1 cellular context compared by ENCODE assay signal in the genomic region with DNA sequence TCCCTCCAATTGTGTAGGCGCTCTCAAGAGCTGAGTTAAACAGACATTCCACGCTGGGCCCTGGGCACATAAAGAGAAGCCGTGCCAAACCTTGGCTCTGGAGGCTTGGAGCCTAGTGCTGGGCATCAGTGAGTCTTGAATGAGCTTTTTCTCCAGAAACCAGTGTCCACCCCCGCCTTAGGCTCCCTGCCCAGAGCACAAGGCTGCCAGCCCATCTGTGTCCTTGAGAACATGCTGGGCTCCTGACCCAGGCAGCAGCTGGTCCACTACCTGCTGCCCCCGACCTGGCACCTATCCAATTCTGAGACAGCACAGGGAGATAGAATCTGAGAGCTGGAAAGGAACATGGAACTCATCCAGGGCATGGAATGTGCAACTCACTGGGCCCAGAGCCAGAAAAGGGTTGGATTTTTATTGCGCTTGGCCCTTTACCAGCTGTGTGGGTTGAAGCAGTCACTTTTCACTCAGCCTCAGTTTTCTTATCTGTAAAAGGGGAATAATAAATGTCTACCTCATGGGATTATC.
TF ChIP-seq lines count a peak whose summit lies in the region.

No MANE protein-coding gene starts in this region.

TF ChIP-seq in GM23338, 12 proteins besides CTCF, POLR2A, EP300 and RAD21:
- TF ChIP-seq, protein P1, sequence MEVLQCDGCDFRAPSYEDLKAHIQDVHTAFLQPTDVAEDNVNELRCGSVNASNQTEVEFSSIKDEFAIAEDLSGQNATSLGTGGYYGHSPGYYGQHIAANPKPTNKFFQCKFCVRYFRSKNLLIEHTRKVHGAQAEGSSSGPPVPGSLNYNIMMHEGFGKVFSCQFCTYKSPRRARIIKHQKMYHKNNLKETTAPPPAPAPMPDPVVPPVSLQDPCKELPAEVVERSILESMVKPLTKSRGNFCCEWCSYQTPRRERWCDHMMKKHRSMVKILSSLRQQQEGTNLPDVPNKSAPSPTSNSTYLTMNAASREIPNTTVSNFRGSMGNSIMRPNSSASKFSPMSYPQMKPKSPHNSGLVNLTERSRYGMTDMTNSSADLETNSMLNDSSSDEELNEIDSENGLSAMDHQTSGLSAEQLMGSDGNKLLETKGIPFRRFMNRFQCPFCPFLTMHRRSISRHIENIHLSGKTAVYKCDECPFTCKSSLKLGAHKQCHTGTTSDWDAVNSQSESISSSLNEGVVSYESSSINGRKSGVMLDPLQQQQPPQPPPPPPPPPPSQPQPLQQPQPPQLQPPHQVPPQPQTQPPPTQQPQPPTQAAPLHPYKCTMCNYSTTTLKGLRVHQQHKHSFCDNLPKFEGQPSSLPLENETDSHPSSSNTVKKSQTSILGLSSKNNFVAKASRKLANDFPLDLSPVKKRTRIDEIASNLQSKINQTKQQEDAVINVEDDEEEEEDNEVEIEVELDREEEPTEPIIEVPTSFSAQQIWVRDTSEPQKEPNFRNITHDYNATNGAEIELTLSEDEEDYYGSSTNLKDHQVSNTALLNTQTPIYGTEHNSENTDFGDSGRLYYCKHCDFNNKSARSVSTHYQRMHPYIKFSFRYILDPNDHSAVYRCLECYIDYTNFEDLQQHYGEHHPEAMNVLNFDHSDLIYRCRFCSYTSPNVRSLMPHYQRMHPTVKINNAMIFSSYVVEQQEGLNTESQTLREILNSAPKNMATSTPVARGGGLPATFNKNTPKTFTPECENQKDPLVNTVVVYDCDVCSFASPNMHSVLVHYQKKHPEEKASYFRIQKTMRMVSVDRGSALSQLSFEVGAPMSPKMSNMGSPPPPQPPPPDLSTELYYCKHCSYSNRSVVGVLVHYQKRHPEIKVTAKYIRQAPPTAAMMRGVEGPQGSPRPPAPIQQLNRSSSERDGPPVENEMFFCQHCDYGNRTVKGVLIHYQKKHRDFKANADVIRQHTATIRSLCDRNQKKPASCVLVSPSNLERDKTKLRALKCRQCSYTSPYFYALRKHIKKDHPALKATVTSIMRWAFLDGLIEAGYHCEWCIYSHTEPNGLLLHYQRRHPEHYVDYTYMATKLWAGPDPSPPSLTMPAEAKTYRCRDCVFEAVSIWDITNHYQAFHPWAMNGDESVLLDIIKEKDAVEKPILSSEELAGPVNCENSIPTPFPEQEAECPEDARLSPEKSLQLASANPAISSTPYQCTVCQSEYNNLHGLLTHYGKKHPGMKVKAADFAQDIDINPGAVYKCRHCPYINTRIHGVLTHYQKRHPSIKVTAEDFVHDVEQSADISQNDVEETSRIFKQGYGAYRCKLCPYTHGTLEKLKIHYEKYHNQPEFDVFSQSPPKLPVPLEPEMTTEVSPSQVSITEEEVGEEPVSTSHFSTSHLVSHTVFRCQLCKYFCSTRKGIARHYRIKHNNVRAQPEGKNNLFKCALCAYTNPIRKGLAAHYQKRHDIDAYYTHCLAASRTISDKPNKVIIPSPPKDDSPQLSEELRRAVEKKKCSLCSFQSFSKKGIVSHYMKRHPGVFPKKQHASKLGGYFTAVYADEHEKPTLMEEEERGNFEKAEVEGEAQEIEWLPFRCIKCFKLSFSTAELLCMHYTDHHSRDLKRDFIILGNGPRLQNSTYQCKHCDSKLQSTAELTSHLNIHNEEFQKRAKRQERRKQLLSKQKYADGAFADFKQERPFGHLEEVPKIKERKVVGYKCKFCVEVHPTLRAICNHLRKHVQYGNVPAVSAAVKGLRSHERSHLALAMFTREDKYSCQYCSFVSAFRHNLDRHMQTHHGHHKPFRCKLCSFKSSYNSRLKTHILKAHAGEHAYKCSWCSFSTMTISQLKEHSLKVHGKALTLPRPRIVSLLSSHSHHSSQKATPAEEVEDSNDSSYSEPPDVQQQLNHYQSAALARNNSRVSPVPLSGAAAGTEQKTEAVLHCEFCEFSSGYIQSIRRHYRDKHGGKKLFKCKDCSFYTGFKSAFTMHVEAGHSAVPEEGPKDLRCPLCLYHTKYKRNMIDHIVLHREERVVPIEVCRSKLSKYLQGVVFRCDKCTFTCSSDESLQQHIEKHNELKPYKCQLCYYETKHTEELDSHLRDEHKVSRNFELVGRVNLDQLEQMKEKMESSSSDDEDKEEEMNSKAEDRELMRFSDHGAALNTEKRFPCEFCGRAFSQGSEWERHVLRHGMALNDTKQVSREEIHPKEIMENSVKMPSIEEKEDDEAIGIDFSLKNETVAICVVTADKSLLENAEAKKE (CRISPR knock-in tag; IDR thresholded peaks at IDR 0.05): no peak
- TF ChIP-seq, protein P2, sequence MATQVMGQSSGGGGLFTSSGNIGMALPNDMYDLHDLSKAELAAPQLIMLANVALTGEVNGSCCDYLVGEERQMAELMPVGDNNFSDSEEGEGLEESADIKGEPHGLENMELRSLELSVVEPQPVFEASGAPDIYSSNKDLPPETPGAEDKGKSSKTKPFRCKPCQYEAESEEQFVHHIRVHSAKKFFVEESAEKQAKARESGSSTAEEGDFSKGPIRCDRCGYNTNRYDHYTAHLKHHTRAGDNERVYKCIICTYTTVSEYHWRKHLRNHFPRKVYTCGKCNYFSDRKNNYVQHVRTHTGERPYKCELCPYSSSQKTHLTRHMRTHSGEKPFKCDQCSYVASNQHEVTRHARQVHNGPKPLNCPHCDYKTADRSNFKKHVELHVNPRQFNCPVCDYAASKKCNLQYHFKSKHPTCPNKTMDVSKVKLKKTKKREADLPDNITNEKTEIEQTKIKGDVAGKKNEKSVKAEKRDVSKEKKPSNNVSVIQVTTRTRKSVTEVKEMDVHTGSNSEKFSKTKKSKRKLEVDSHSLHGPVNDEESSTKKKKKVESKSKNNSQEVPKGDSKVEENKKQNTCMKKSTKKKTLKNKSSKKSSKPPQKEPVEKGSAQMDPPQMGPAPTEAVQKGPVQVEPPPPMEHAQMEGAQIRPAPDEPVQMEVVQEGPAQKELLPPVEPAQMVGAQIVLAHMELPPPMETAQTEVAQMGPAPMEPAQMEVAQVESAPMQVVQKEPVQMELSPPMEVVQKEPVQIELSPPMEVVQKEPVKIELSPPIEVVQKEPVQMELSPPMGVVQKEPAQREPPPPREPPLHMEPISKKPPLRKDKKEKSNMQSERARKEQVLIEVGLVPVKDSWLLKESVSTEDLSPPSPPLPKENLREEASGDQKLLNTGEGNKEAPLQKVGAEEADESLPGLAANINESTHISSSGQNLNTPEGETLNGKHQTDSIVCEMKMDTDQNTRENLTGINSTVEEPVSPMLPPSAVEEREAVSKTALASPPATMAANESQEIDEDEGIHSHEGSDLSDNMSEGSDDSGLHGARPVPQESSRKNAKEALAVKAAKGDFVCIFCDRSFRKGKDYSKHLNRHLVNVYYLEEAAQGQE (IDR thresholded peaks at IDR 0.05; ENCODE audit: unreplicated experiment): no peak
- no peak for TF ChIP-seq JUNB (IDR thresholded peaks at IDR 0.05; ENCODE audit: unreplicated experiment)
- TF ChIP-seq ZNF331 (CRISPR knock-in tag; IDR thresholded peaks at IDR 0.05; ENCODE audit: low read depth): no peak
- TF ChIP-seq CREB1 (CRISPR knock-in tag; IDR thresholded peaks at IDR 0.05; ENCODE audit: low read depth): no peak
- TF ChIP-seq EZH2 (IDR thresholded peaks at IDR 0.05; ENCODE audit: low read depth, unreplicated experiment): no peak
- TF ChIP-seq, protein P3, sequence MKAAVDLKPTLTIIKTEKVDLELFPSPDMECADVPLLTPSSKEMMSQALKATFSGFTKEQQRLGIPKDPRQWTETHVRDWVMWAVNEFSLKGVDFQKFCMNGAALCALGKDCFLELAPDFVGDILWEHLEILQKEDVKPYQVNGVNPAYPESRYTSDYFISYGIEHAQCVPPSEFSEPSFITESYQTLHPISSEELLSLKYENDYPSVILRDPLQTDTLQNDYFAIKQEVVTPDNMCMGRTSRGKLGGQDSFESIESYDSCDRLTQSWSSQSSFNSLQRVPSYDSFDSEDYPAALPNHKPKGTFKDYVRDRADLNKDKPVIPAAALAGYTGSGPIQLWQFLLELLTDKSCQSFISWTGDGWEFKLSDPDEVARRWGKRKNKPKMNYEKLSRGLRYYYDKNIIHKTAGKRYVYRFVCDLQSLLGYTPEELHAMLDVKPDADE (IDR thresholded peaks at IDR 0.05): no peak
- TF ChIP-seq STAT1 (IDR thresholded peaks at IDR 0.05; ENCODE audit: unreplicated experiment): no peak
